ENCODE assay signal across 8 cellular contexts in genomic region chr1:155062702-155063411, GRCh38. TPM values are rescaled to one million over a fixed set of nuclear protein-coding genes. Genes with fewer than 3 reads are reported as not detected.
DNase-seq lines count a peak whose midpoint lies in the region; ATAC-seq, FAIRE-seq and TF ChIP-seq lines count a peak whose summit lies in the region.

No MANE protein-coding gene starts in this region.

- TF ChIP-seq POLR2A in vagina (IDR thresholded peaks at IDR 0.05): no peak

- no peak for FAIRE-seq in pancreas (lab: Jason Lieb, UNC)

- 1 to 2% methylated on average over 38 to 46 of the region's 46 CpGs for WGBS in pancreas, 2 donors

- H3K4me1 ChIP-seq in pancreas (peaks cover 19 to 23% (median 20%) of the 10 kb centered on the region in 3 donors), vagina (peaks cover 34% of the 10 kb centered on the region)

- intact Hi-C loops in pancreas (cut with DNase I) (no loop called here), vagina (cut with DNase I) (loop anchor here (2.0 to 10.0 kb wide), 4 partner anchors 22 to 498 kb away; partner anchors contain the start of genes CHRNB2, PMVK and PYGO2)

- H3K4me3 ChIP-seq in GM12875 (ENCODE audit: low read depth, low read length) (peak overlapping the region; percentile 89), fibroblast of mammary gland (ENCODE audit: control insufficient read depth, low read depth, low read length) (peak overlapping the region; percentile 86), pancreas (peak overlapping the region; percentile 64 to 92 (median 80)), vagina (peak overlapping the region; percentile 71 to 84)

- ATAC-seq in pancreas: peak; percentile 64 to 75 (median 69)
- no peak for ATAC-seq in HG03280 (IDR thresholded peaks at IDR 0.05; ENCODE audit: unreplicated experiment)

- no peaks in the 10 kb centered on the region for H3K27me3 ChIP-seq in pancreas
- no peaks in the 10 kb centered on the region for H3K27me3 ChIP-seq in vagina

- peak overlapping the region; percentile 91 for H3K27ac ChIP-seq in 22Rv1
- H3K27ac ChIP-seq in pancreas: peak overlapping the region in 2 of 4 donors; percentile 77
- H3K27ac ChIP-seq in vagina: peak overlapping the region; percentile 79

- DNase-seq in NCI-H526 (lab: John Stamatoyannopoulos, UW) (peak; percentile 97 to 99), activated T-cell treated with anti-CD3 and anti-CD28 coated beads for 48 hours (ENCODE audit: low read depth) (peak; percentile 83), fibroblast of mammary gland (ENCODE audit: low read depth) (peak; percentile 47), pancreas (peak in 5 of 6 donors; percentile 71 to 91 (median 76)), vagina (ENCODE audit: extremely low spot score in 2 of 2) (no peak)

- TF ChIP-seq CTCF in 22Rv1 (IDR thresholded peaks at IDR 0.05) (peak; percentile 98), GM12875 (IDR thresholded peaks at IDR 0.05; ENCODE audit: borderline replicate concordance, insufficient read depth, low read depth, low read length) (peak; percentile 99), fibroblast of mammary gland (conservative IDR thresholded peaks at IDR 0.05; ENCODE audit: control insufficient read depth, insufficient read depth, low read depth, low read length) (peak; percentile 72), pancreas (IDR thresholded peaks at IDR 0.05) (peak; percentile 63 to 71 (median 68)), vagina (IDR thresholded peaks at IDR 0.05) (peak; percentile 52 to 73 (median 58))

- H3K9me3 ChIP-seq in pancreas: no peaks in the 10 kb centered on the region
- H3K9me3 ChIP-seq in vagina: no peaks in the 10 kb centered on the region

- H3K36me3 ChIP-seq in pancreas (peaks cover 0 to 5% (median 0%) of the 10 kb centered on the region in 3 donors), vagina (peaks cover 0 to 31% of the 10 kb centered on the region in 2 donors)

RNA-seq across cellular contexts. Expression of gene EFNA4, which starts 0.7 kb away (rescaled TPM):
- total RNA-seq in pancreas (1 to 10 TPM; 2.1 to 5.6 (median 3.1) TPM), vagina (13.8 TPM)
- 1 to 10 TPM; 6.0 to 6.2 TPM for polyA plus RNA-seq in pancreas

RNA-seq across cellular contexts. Expression of gene ADAM15, which starts 11.7 kb away (rescaled TPM):
- total RNA-seq in pancreas (10 to 100 TPM; 23.7 to 37.6 (median 33.2) TPM), vagina (193 TPM)
- 100 to 1,000 TPM; 114 to 125 TPM for polyA plus RNA-seq in pancreas

RNA-seq across cellular contexts. Expression of gene EFNA3, which starts 15.8 kb away (rescaled TPM):
- 1 to 10 TPM in 2 of 6 donors, under 1 TPM in 4; 0.52 to 1.2 (median 0.70) TPM for total RNA-seq in pancreas
- polyA plus RNA-seq in pancreas: under 1 TPM; 0.72 to 0.99 TPM
- total RNA-seq in vagina: 22.3 TPM

RNA-seq across cellular contexts. Expression of gene DCST1, which starts 29.2 kb away (rescaled TPM):
- total RNA-seq in pancreas (under 1 TPM in 1 of 6 donors, not detected in 5; 0.14 TPM), vagina (not detected)
- not detected for polyA plus RNA-seq in pancreas

RNA-seq across cellular contexts. Expression of gene DCST2, which starts 29.3 kb away (rescaled TPM):
- total RNA-seq in pancreas (under 1 TPM; 0.12 to 0.94 (median 0.22) TPM), vagina (7.9 TPM)
- 1 to 10 TPM; 3.9 to 5.1 TPM for polyA plus RNA-seq in pancreas

Comparison
In these comparisons a context has a peak if more than half of its experiments do, and no peak if none do; other contexts are left out.
1. DNase-seq: peak in NCI-H526 (2 of 2), activated T-cell treated with anti-CD3 and anti-CD28 coated beads for 48 hours (single experiment), fibroblast of mammary gland (single experiment) and pancreas (5 of 6); none in vagina (0 of 2).
2. RNA of gene EFNA3, which starts 15.8 kb away (total RNA-seq): 22.3 TPM in vagina (single experiment); 0.52 to 1.2 TPM in pancreas; every median in the first group is over 10 times any median in the second.
3. Peak in every context shown above with its lines, with median percentiles within 50 percentile points of each other: CTCF ChIP-seq and H3K4me3 ChIP-seq.